In the genomic region with DNA sequence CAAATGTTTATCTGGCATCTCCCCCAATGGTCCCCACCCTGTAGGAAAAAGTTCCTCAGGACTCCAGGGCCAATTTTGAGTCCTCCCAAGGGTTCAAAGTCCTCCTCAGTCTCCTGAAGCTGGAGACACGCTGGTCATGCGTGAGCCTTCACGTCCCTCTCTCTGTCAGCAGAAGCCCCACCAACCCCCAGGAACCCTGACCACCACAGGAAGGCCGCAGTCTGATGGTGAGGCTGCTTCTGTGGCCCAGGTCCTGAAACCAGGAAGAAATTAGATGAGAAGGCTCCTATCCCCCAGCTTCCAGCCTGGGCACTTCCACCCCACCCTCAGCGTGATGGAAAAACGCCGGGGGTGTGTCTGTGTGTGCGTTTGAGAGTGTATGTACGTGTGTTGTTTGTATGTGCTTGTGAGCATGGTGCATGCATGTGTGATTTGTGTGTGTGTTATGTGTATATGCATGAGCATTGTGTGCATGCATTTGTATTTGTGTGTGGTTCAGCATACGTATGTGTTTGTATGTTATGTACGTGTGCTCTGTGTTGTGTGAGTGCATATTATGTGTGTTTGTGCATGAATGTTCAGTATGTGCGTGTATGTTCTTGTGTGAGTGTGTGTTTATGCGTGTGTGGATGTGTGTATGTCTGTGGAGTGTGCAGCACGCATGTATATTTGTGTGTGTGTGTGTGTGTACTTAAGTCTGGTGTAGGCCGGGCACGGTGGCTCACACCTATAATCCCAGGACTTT, we compare ENCODE assay signal across 17 cellular contexts.
DNase-seq lines count a peak whose midpoint lies in the region; ATAC-seq and TF ChIP-seq lines count a peak whose summit lies in the region.
"Had no signal": no experiment of that assay in that cellular context is flagged by ENCODE, and none has a peak within 500 bp of the region (broad histone marks: within the 10 kb centered on the region; RNA-seq: fewer than 3 reads in every experiment).

No MANE protein-coding gene starts in this region.

- peaks cover 17% of the 10 kb centered on the region for H3K4me1 Mint-ChIP-seq in activated CD8-positive, alpha-beta T cell treated with anti-CD3 and anti-CD28 coated beads, Interleukin-2, amount 10 ng/mL, durations not matched to agents 7 days and 5 days (ENCODE audit: low read depth)
- peaks cover 3% of the 10 kb centered on the region for H3K4me1 Mint-ChIP-seq in activated CD8-positive, alpha-beta T cell treated with anti-CD3 and anti-CD28 coated beads for 36 hours (ENCODE audit: low read depth)
- H3K4me1 Mint-ChIP-seq in MCF 10A (ENCODE audit: insufficient read depth, unreplicated experiment): peaks cover 35% of the 10 kb centered on the region
- peaks cover 30% of the 10 kb centered on the region for H3K4me1 Mint-ChIP-seq in type B pancreatic cell (ENCODE audit: unreplicated experiment)
- peaks cover 2% of the 10 kb centered on the region for H3K4me1 Mint-ChIP-seq in activated T-cell treated with anti-CD3 and anti-CD28 coated beads, Interleukin-2, amount 50 U/mL, for 4 hours (ENCODE audit: low read depth)

- no peaks in the 10 kb centered on the region for H3K36me3 ChIP-seq in mesodermal cell (ENCODE audit: control insufficient read depth, insufficient read depth, low read length)
- H3K36me3 ChIP-seq: left ventricle myocardium inferior had no signal

- ATAC-seq in activated CD8-positive, alpha-beta T cell treated with anti-CD3 and anti-CD28 coated beads, Interleukin-2, amount 10 ng/mL, durations not matched to agents 7 days and 5 days: no peak
- ATAC-seq in activated CD8-positive, alpha-beta T cell treated with anti-CD3 and anti-CD28 coated beads for 36 hours: no peak
- ATAC-seq in GM21390 (IDR thresholded peaks at IDR 0.05; ENCODE audit: unreplicated experiment): no peak
- ATAC-seq in activated T-cell treated with anti-CD3 and anti-CD28 coated beads, Interleukin-2, amount 50 U/mL, for 4 hours: no peak
- ATAC-seq in HG03469 (IDR thresholded peaks at IDR 0.05; ENCODE audit: unreplicated experiment): no peak
- ATAC-seq: stimulated activated naive CD8-positive, alpha-beta T cell treated with anti-CD3 and anti-CD28 coated beads, Interleukin-15, Interleukin-2, amounts not matched to agents 100 U/mL and 50 U/mL, for 24 hours had no signal

- no peaks in the 10 kb centered on the region for H3K9me3 ChIP-seq in mesodermal cell (ENCODE audit: control insufficient read depth, low read length)
- H3K9me3 ChIP-seq: left ventricle myocardium inferior had no signal

- peaks cover 4% of the 10 kb centered on the region for H3K36me3 Mint-ChIP-seq in activated CD8-positive, alpha-beta T cell treated with anti-CD3 and anti-CD28 coated beads, Interleukin-2, amount 10 ng/mL, durations not matched to agents 7 days and 5 days (ENCODE audit: low read depth)
- no peaks in the 10 kb centered on the region for H3K36me3 Mint-ChIP-seq in activated CD8-positive, alpha-beta T cell treated with anti-CD3 and anti-CD28 coated beads for 36 hours (ENCODE audit: low read depth)
- peaks cover 4% of the 10 kb centered on the region for H3K36me3 Mint-ChIP-seq in MCF 10A (ENCODE audit: insufficient read depth, unreplicated experiment)
- H3K36me3 Mint-ChIP-seq in type B pancreatic cell: no peaks in the 10 kb centered on the region
- no peaks in the 10 kb centered on the region for H3K36me3 Mint-ChIP-seq in activated T-cell treated with anti-CD3 and anti-CD28 coated beads, Interleukin-2, amount 50 U/mL, for 4 hours (ENCODE audit: insufficient read depth)
- H3K36me3 Mint-ChIP-seq: activated CD4-positive, alpha-beta memory T cell treated with anti-CD3 and anti-CD28 coated beads for 36 hours; CD4-positive, alpha-beta memory T cell had no signal

- no TSS peak for BruUV-seq in MCF 10A (replicated peaks; lab: Mats Ljungman, UMichigan)

- TF ChIP-seq CTCF in activated CD8-positive, alpha-beta T cell treated with anti-CD3 and anti-CD28 coated beads for 36 hours (IDR thresholded peaks at IDR 0.05): no peak
- TF ChIP-seq CTCF in MCF 10A (IDR thresholded peaks at IDR 0.05; ENCODE audit: unreplicated experiment): no peak
- no peak for TF ChIP-seq CTCF in type B pancreatic cell (conservative IDR thresholded peaks at IDR 0.05)

- peaks cover 38% of the 10 kb centered on the region for H3K4me1 ChIP-seq in mesodermal cell (ENCODE audit: control insufficient read depth, insufficient read depth, low read length, poor library complexity, severe bottlenecking)

- H3K27ac ChIP-seq in mesodermal cell (ENCODE audit: low read depth, low read length, severe bottlenecking): peak overlapping the region; percentile 100
- H3K27ac ChIP-seq: 22Rv1 had no signal

- 78 to 89% methylated on average over 9 to 15 of the region's 16 CpGs for WGBS in mesodermal cell (ENCODE audit: insufficient coverage in 2 of 2), 2 experiments

- H3K27me3 Mint-ChIP-seq in activated CD8-positive, alpha-beta T cell treated with anti-CD3 and anti-CD28 coated beads, Interleukin-2, amount 10 ng/mL, durations not matched to agents 7 days and 5 days (ENCODE audit: low read depth): peaks cover 5% of the 10 kb centered on the region
- peaks cover 3% of the 10 kb centered on the region for H3K27me3 Mint-ChIP-seq in activated CD8-positive, alpha-beta T cell treated with anti-CD3 and anti-CD28 coated beads for 36 hours
- H3K27me3 Mint-ChIP-seq in MCF 10A (ENCODE audit: insufficient read depth, unreplicated experiment) (no peaks in the 10 kb centered on the region), type B pancreatic cell (no peaks in the 10 kb centered on the region)
- H3K27me3 Mint-ChIP-seq in activated T-cell treated with anti-CD3 and anti-CD28 coated beads, Interleukin-2, amount 50 U/mL, for 4 hours (ENCODE audit: low read depth): peaks cover 6% of the 10 kb centered on the region

- H3K4me3 Mint-ChIP-seq in activated CD8-positive, alpha-beta T cell treated with anti-CD3 and anti-CD28 coated beads, Interleukin-2, amount 10 ng/mL, durations not matched to agents 7 days and 5 days: no peak overlapping the region
- no peak overlapping the region for H3K4me3 Mint-ChIP-seq in activated CD8-positive, alpha-beta T cell treated with anti-CD3 and anti-CD28 coated beads for 36 hours
- H3K4me3 Mint-ChIP-seq in MCF 10A (ENCODE audit: unreplicated experiment) (no peak overlapping the region), type B pancreatic cell (no peak overlapping the region)
- no peak overlapping the region for H3K4me3 Mint-ChIP-seq in activated T-cell treated with anti-CD3 and anti-CD28 coated beads, Interleukin-2, amount 50 U/mL, for 4 hours
- H3K4me3 Mint-ChIP-seq: activated CD4-positive, alpha-beta memory T cell treated with anti-CD3 and anti-CD28 coated beads for 36 hours; CD4-positive, alpha-beta memory T cell had no signal

- intact Hi-C loops in activated CD8-positive, alpha-beta T cell treated with anti-CD3 and anti-CD28 coated beads for 36 hours (cut with micrococcal nuclease): no loop called here
- intact Hi-C loops in MCF 10A (cut with micrococcal nuclease): no loop called here

- CTCF ChIA-PET in activated CD8-positive, alpha-beta T cell treated with anti-CD3 and anti-CD28 coated beads, Interleukin-2, amount 10 ng/mL, durations not matched to agents 7 days and 5 days (lab: Charles Lee): no interaction called here
- CTCF ChIA-PET in activated CD8-positive, alpha-beta T cell treated with anti-CD3 and anti-CD28 coated beads for 36 hours (lab: Charles Lee): no interaction called here
- CTCF ChIA-PET in MCF 10A (lab: Yijun Ruan, JAX): interaction anchor here (0.8 kb wide), 1 partner anchor 142 kb away, joined by 4 read pairs; no protein-coding TSS in a partner anchor

- H3K9me3 Mint-ChIP-seq in activated CD8-positive, alpha-beta T cell treated with anti-CD3 and anti-CD28 coated beads, Interleukin-2, amount 10 ng/mL, durations not matched to agents 7 days and 5 days (ENCODE audit: insufficient read depth): no peaks in the 10 kb centered on the region
- no peaks in the 10 kb centered on the region for H3K9me3 Mint-ChIP-seq in activated CD8-positive, alpha-beta T cell treated with anti-CD3 and anti-CD28 coated beads for 36 hours
- peaks cover 18% of the 10 kb centered on the region for H3K9me3 Mint-ChIP-seq in MCF 10A (ENCODE audit: unreplicated experiment)
- H3K9me3 Mint-ChIP-seq in type B pancreatic cell: no peaks in the 10 kb centered on the region
- no peaks in the 10 kb centered on the region for H3K9me3 Mint-ChIP-seq in activated T-cell treated with anti-CD3 and anti-CD28 coated beads, Interleukin-2, amount 50 U/mL, for 4 hours

- POLR2A ChIA-PET in activated CD8-positive, alpha-beta T cell treated with anti-CD3 and anti-CD28 coated beads, Interleukin-2, amount 10 ng/mL, durations not matched to agents 7 days and 5 days (lab: Charles Lee): no interaction called here
- POLR2A ChIA-PET in activated CD8-positive, alpha-beta T cell treated with anti-CD3 and anti-CD28 coated beads for 36 hours (lab: Charles Lee): no interaction called here
- POLR2A ChIA-PET in MCF 10A (lab: Yijun Ruan, JAX): interaction anchor here (0.8 to 1.7 kb wide), 8 partner anchors 9 to 139 kb away, joined by 3 to 11 read pairs (median 4); no protein-coding TSS in a partner anchor

- H3K4me3 ChIP-seq in mesodermal cell (ENCODE audit: extremely low read depth, insufficient read depth, low read length, poor library complexity, severe bottlenecking): no peak overlapping the region
- H3K4me3 ChIP-seq: skin epidermis had no signal

- H3K27ac Mint-ChIP-seq in activated CD8-positive, alpha-beta T cell treated with anti-CD3 and anti-CD28 coated beads, Interleukin-2, amount 10 ng/mL, durations not matched to agents 7 days and 5 days: peak overlapping the region; percentile 1
- no peak overlapping the region for H3K27ac Mint-ChIP-seq in activated CD8-positive, alpha-beta T cell treated with anti-CD3 and anti-CD28 coated beads for 36 hours
- H3K27ac Mint-ChIP-seq in MCF 10A (ENCODE audit: low read depth, unreplicated experiment): peak overlapping the region; percentile 92
- peak overlapping the region; percentile 98 for H3K27ac Mint-ChIP-seq in type B pancreatic cell
- H3K27ac Mint-ChIP-seq: activated CD4-positive, alpha-beta memory T cell treated with anti-CD3 and anti-CD28 coated beads for 36 hours had no signal

- DNase-seq in activated CD8-positive, alpha-beta T cell treated with anti-CD3 and anti-CD28 coated beads, Interleukin-2, amount 10 ng/mL, durations not matched to agents 7 days and 5 days: no peak
- no peak for DNase-seq in activated CD8-positive, alpha-beta T cell treated with anti-CD3 and anti-CD28 coated beads for 36 hours
- DNase-seq in MCF 10A (ENCODE audit: unreplicated experiment): no peak
- DNase-seq in type B pancreatic cell (ENCODE audit: extremely low spot score, unreplicated experiment): no peak
- no peak for DNase-seq in activated T-cell treated with anti-CD3 and anti-CD28 coated beads, Interleukin-2, amount 50 U/mL, for 4 hours
- DNase-seq: activated CD4-positive, alpha-beta memory T cell treated with anti-CD3 and anti-CD28 coated beads for 36 hours; CD4-positive, alpha-beta memory T cell; Karpas-422; left ventricle myocardium inferior; NCI-H1694 treated with DMSO at 0.1 percent for 48 hours; stimulated activated naive CD8-positive, alpha-beta T cell treated with anti-CD3 and anti-CD28 coated beads, Interleukin-15, Interleukin-2, amounts not matched to agents 100 U/mL and 50 U/mL, for 24 hours; SW 1271 had no signal
